Comparison of ENCODE assay signal across 1 cellular context in genomic region chr9:32487981-32488380, GRCh38.
A peak's percentile ranks its signal among the peaks of the same experiment; 100 is the strongest.
TF ChIP-seq lines count a peak whose summit lies in the region.

No MANE protein-coding gene starts in this region.

TF ChIP-seq in GM12878, 131 proteins besides CTCF, POLR2A, EP300 and RAD21 (continued from another document):
- TF ChIP-seq PBX3 (IDR thresholded peaks at IDR 0.05; ENCODE audit: insufficient replicate concordance, low read depth, low read length) (no peak), NRF1 (conservative IDR thresholded peaks at IDR 0.05; ENCODE audit: low read depth, low read length) (no peak), KAT2A (conservative IDR thresholded peaks at IDR 0.05; ENCODE audit: control insufficient read depth, low read depth, low read length) (no peak), ATF7 (IDR thresholded peaks at IDR 0.05; ENCODE audit: low read depth) (peak; percentile 52; the same call in 1 of the 2 replicates)
